8 cellular contexts compared by ENCODE assay signal in the genomic region with DNA sequence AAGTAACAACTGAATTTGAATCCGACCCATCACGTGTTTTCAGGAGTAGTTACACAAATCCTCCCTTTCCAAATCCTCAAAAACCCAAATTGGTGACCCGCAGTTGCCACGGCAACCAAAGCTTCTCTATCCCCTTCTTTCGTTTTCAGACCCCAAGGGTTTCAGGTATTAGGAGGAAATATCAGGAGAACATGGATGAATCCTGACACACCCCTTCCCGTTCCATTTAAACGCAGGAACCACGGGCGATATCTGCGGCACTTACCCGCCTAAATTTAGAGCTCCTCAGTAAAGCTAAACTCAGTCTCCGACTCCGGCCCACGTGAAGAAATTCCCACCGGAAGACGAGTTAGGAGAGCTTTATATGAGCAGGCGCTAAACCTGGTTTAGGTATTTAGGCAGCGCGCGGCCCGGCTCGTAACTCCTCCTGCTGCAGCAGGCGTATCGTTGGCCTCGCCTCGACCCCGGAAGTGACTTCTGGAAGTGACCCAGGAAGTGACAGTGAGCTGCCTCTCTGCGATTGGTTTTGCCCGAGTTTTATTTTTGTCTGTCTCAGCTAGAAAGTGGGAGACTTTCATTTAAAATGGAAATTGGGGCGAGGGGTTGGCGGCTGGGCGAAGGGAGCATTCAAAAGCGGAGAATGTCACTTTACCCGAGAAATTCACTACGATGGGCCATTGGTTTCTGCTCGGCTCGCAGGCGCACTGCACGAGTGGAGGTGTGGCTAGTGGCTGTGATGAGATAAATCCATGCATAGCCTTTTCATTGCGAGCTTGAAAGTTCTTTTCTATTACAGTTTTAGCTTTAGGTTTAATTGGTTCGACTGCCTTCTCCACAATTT. TPM values are rescaled to one million over a fixed set of nuclear protein-coding genes. Genes with fewer than 3 reads are reported as not detected.
A peak's percentile ranks its signal among the peaks of the same experiment; 100 is the strongest.
DNase-seq lines count a peak whose midpoint lies in the region; ATAC-seq and TF ChIP-seq lines count a peak whose summit lies in the region.

A gene (minus strand): TSS at position 472 of the 841 bp plus-strand sequence.

- H3K9me3 Mint-ChIP-seq in T-helper 1 cell treated with Interleukin-12 subunit alpha and Interleukin-12 subunit beta and Interleukin-4 antibody, amounts not matched to agents 30 μg/mL and 1 μg/mL, for 36 hours: no peaks in the 10 kb centered on the region

- H3K9me3 ChIP-seq in prostate gland: no peaks in the 10 kb centered on the region

- H3K36me3 Mint-ChIP-seq in T-helper 1 cell treated with Interleukin-12 subunit alpha and Interleukin-12 subunit beta and Interleukin-4 antibody, amounts not matched to agents 30 μg/mL and 1 μg/mL, for 36 hours (ENCODE audit: low read depth): peaks cover 24% of the 10 kb centered on the region

- DNase-seq in GM13977 (ENCODE audit: low spot score): peak; percentile 80
- DNase-seq in NCI-H146 treated with DMSO at 0.1 percent for 48 hours (lab: John Stamatoyannopoulos, UW; ENCODE audit: unreplicated experiment): peak; percentile 81
- peak; percentile 69 for DNase-seq in amniotic stem cell (lab: John Stamatoyannopoulos, UW)
- DNase-seq in left ventricle myocardium superior: peak; percentile 88
- peak; percentile 82 for DNase-seq in prostate gland (ENCODE audit: low spot score)

- no peaks in the 10 kb centered on the region for H3K36me3 ChIP-seq in prostate gland
- no peaks in the 10 kb centered on the region for H3K36me3 ChIP-seq in urinary bladder (ENCODE audit: insufficient read depth)

- H3K27ac ChIP-seq in prostate gland (peak within 1 kb of the TSS; percentile 78 to 82), urinary bladder (ENCODE audit: low read depth) (peak within 1 kb of the TSS; percentile 77)

- TF ChIP-seq POLR2A in prostate gland (IDR thresholded peaks at IDR 0.05): no peak

- in situ Hi-C loops in GM13977 (cut with MboI; ENCODE audit: low pct_unique_long_range_greater_than_20kb, low sequenced_read_pairs, unreplicated experiment): no loop called here

- H3K27me3 ChIP-seq in prostate gland (replicated peaks; ENCODE audit: insufficient read depth): no peaks in the 10 kb centered on the region

- TF ChIP-seq CTCF in GM13977 (IDR thresholded peaks at IDR 0.05; ENCODE audit: extremely low read depth, insufficient read depth, missing control alignments) (no peak), prostate gland (IDR thresholded peaks at IDR 0.05) (no peak)

- H3K27me3 Mint-ChIP-seq in T-helper 1 cell treated with Interleukin-12 subunit alpha and Interleukin-12 subunit beta and Interleukin-4 antibody, amounts not matched to agents 30 μg/mL and 1 μg/mL, for 36 hours (ENCODE audit: low read depth): no peaks in the 10 kb centered on the region

- peak within 1 kb of the TSS; percentile 93 for H3K4me3 Mint-ChIP-seq in T-helper 1 cell treated with Interleukin-12 subunit alpha and Interleukin-12 subunit beta and Interleukin-4 antibody, amounts not matched to agents 30 μg/mL and 1 μg/mL, for 36 hours

- intact Hi-C loops in left ventricle myocardium superior (cut with micrococcal nuclease) (no loop called here), prostate gland (cut with DNase I) (no loop called here)

- H3K27ac Mint-ChIP-seq in T-helper 1 cell treated with Interleukin-12 subunit alpha and Interleukin-12 subunit beta and Interleukin-4 antibody, amounts not matched to agents 30 μg/mL and 1 μg/mL, for 36 hours: peak within 1 kb of the TSS; percentile 90

- H3K4me1 ChIP-seq in prostate gland (replicated peaks) (peaks cover 2% of the 10 kb centered on the region), urinary bladder (ENCODE audit: insufficient read depth) (peaks cover 3% of the 10 kb centered on the region)

- H3K4me3 ChIP-seq in prostate gland: peak within 1 kb of the TSS; percentile 56 to 57
- peak within 1 kb of the TSS; percentile 87 for H3K4me3 ChIP-seq in urinary bladder (ENCODE audit: low read depth, low read length)

- WGBS in prostate gland: under 1% methylated on average over 41 of the region's 41 CpGs
- WGBS in urinary bladder: under 1% methylated on average over 41 of the region's 41 CpGs

- H3K4me1 Mint-ChIP-seq in T-helper 1 cell treated with Interleukin-12 subunit alpha and Interleukin-12 subunit beta and Interleukin-4 antibody, amounts not matched to agents 30 μg/mL and 1 μg/mL, for 36 hours (ENCODE audit: low read depth): peaks cover 37% of the 10 kb centered on the region

- ATAC-seq in HG02840 (IDR thresholded peaks at IDR 0.05; ENCODE audit: low FRiP score, unreplicated experiment): peak; percentile 99
- ATAC-seq in left ventricle myocardium superior: peak; percentile 99

RNA-seq across cellular contexts. Expression of the gene that starts here (rescaled TPM):
- total RNA-seq in left ventricle myocardium superior (2.6 TPM), prostate gland (10 to 100 TPM in 1 of 2 donors, 1 to 10 TPM in 1; 8.5 to 12.6 TPM), urinary bladder (23.4 TPM)
- 3.3 TPM for polyA plus RNA-seq in urinary bladder

Comparison
In these comparisons a context has a peak if more than half of its experiments do, and no peak if none do; other contexts are left out.
1. Peak in every context shown above with its lines: DNase-seq, ATAC-seq, H3K4me3 ChIP-seq and H3K27ac ChIP-seq.